ENCODE assay signal across 2 cellular contexts in genomic region chr15:40962317-40962716, GRCh38. TPM values are rescaled to one million over a fixed set of nuclear protein-coding genes. Genes with fewer than 3 reads are reported as not detected.
"Had no signal": no experiment of that assay in that cellular context is flagged by ENCODE, and none has a peak within 500 bp of the region (broad histone marks: within the 10 kb centered on the region; RNA-seq: fewer than 3 reads in every experiment).

No MANE protein-coding gene starts in this region.

RNA-seq across cellular contexts. Expression of gene CHAC1, which starts 9.0 kb away (rescaled TPM):
- total RNA-seq: HepG2 had no signal

RNA-seq across cellular contexts. Expression of gene DLL4, which starts 33.2 kb away (rescaled TPM):
- polyA plus RNA-seq: IgD-negative memory B cell had no signal
